ENCODE assay signal across 1 cellular context in genomic region chr5:60699549-60700346, GRCh38.
A peak's percentile ranks its signal among the peaks of the same experiment; 100 is the strongest.
TF ChIP-seq lines count a peak whose summit lies in the region.

TSS of gene DEPDC1B (minus strand) at chr5:60700166. CDS start at chr5:60700093, 73 bp downstream.

TF ChIP-seq in HepG2, 621 proteins besides CTCF, POLR2A, EP300 and RAD21 (continued from another document):
- TF ChIP-seq ZNF597 (CRISPR knock-in tag; IDR thresholded peaks at IDR 0.05), result no peak
- no peak for TF ChIP-seq DMTF1 (CRISPR knock-in tag; IDR thresholded peaks at IDR 0.05)
- TF ChIP-seq CBFB (CRISPR knock-in tag; IDR thresholded peaks at IDR 0.05), result peak; percentile 22
- peak; percentile 94 for TF ChIP-seq SMYD3 (CRISPR knock-in tag; IDR thresholded peaks at IDR 0.05)
- TF ChIP-seq FOXP1 (IDR thresholded peaks at IDR 0.05), result no peak
- no peak for TF ChIP-seq FOXP1 (CRISPR knock-in tag; IDR thresholded peaks at IDR 0.05)
- peak; percentile 53 to 93; a peak in 3 of 4 replicates for TF ChIP-seq HMGXB4 (CRISPR knock-in tag; IDR thresholded peaks at IDR 0.05; ENCODE audit: borderline replicate concordance in 1 of 2, low read depth in 1 of 2)
- TF ChIP-seq MED8 (CRISPR knock-in tag; IDR thresholded peaks at IDR 0.05; ENCODE audit: insufficient replicate concordance), result no peak
- TF ChIP-seq CC2D1A (CRISPR knock-in tag; IDR thresholded peaks at IDR 0.05), result no peak
- no peak for TF ChIP-seq ZC3H4 (CRISPR knock-in tag; IDR thresholded peaks at IDR 0.05; ENCODE audit: borderline replicate concordance)
- TF ChIP-seq ZNF256 (CRISPR knock-in tag; conservative IDR thresholded peaks at IDR 0.05), result peak; percentile 9; the same call in 1 of the 2 replicates
- peak; percentile 67; the same call in 1 of the 2 replicates for TF ChIP-seq HIVEP1 (CRISPR knock-in tag; IDR thresholded peaks at IDR 0.05)
- TF ChIP-seq SP2 (CRISPR knock-in tag; IDR thresholded peaks at IDR 0.05), result peak; percentile 73
- TF ChIP-seq NFATC3 (CRISPR knock-in tag; IDR thresholded peaks at IDR 0.05), result peak; percentile 94
- peak; percentile 96 for TF ChIP-seq YEATS4 (CRISPR knock-in tag; IDR thresholded peaks at IDR 0.05; ENCODE audit: borderline replicate concordance)
- TF ChIP-seq ZBTB7A (CRISPR knock-in tag; IDR thresholded peaks at IDR 0.05), result peak; percentile 86
- peak; percentile 85; the same call in 1 of the 2 replicates for TF ChIP-seq ZNF83 (CRISPR knock-in tag; IDR thresholded peaks at IDR 0.05; ENCODE audit: borderline replicate concordance)
- no peak for TF ChIP-seq ZMAT5 (CRISPR knock-in tag; IDR thresholded peaks at IDR 0.05; ENCODE audit: borderline replicate concordance, low read depth)
- TF ChIP-seq RBM22 (optimal IDR thresholded peaks at IDR 0.05; ENCODE audit: low read length), result no peak
- no peak for TF ChIP-seq ARNT (IDR thresholded peaks at IDR 0.05)
- peak; percentile 90; the same call in 1 of the 2 replicates for TF ChIP-seq KLF15 (CRISPR knock-in tag; IDR thresholded peaks at IDR 0.05; ENCODE audit: borderline replicate concordance)
- no peak for TF ChIP-seq PLSCR1 (CRISPR knock-in tag; IDR thresholded peaks at IDR 0.05; ENCODE audit: borderline replicate concordance)
- peak; percentile 90 for TF ChIP-seq ZNF350 (CRISPR knock-in tag; IDR thresholded peaks at IDR 0.05; ENCODE audit: borderline replicate concordance, low read depth)
- TF ChIP-seq ZMAT3 (CRISPR knock-in tag; conservative IDR thresholded peaks at IDR 0.05), result no peak
- TF ChIP-seq CHCHD3 (CRISPR knock-in tag; IDR thresholded peaks at IDR 0.05), result no peak
- TF ChIP-seq ARNTL (CRISPR knock-in tag; IDR thresholded peaks at IDR 0.05), result no peak
- peak; percentile 56 for TF ChIP-seq ARID5B (CRISPR knock-in tag; IDR thresholded peaks at IDR 0.05)
- TF ChIP-seq HMGXB3 (CRISPR knock-in tag; IDR thresholded peaks at IDR 0.05; ENCODE audit: borderline replicate concordance), result 0 out of 2 replicates have a peak, but pooled peaks have one; percentile 51
- TF ChIP-seq MTF1 (CRISPR knock-in tag; IDR thresholded peaks at IDR 0.05), result no peak; the same call in 1 of the 2 replicates
- TF ChIP-seq ZNF17 (CRISPR knock-in tag; IDR thresholded peaks at IDR 0.05), result no peak
- peak; percentile 62 for TF ChIP-seq NFAT5 (CRISPR knock-in tag; IDR thresholded peaks at IDR 0.05)
- TF ChIP-seq GPBP1L1 (CRISPR knock-in tag; IDR thresholded peaks at IDR 0.05), result no peak
- no peak; the same call in 1 of the 2 replicates for TF ChIP-seq ARHGAP35 (CRISPR knock-in tag; IDR thresholded peaks at IDR 0.05; ENCODE audit: borderline replicate concordance)
- peak; percentile 29 for TF ChIP-seq ZNF121 (CRISPR knock-in tag; IDR thresholded peaks at IDR 0.05)
- peak; percentile 54; the same call in 1 of the 2 replicates for TF ChIP-seq ZNF543 (CRISPR knock-in tag; IDR thresholded peaks at IDR 0.05)
